ENCODE assay signal across 30 cellular contexts in genomic region chr4:121721700-121722099, GRCh38. TPM values are rescaled to one million over a fixed set of nuclear protein-coding genes. Genes with fewer than 3 reads are reported as not detected.
"Had no signal": no experiment of that assay in that cellular context is flagged by ENCODE, and none has a peak within 500 bp of the region (broad histone marks: within the 10 kb centered on the region; RNA-seq: fewer than 3 reads in every experiment).

No MANE protein-coding gene starts in this region.

- H3K9me3 Mint-ChIP-seq: activated CD4-positive, alpha-beta memory T cell treated with anti-CD3 and anti-CD28 coated beads for 36 hours; activated naive CD4-positive, alpha-beta T cell treated with anti-CD3 and anti-CD28 coated beads, Interleukin-2, amount 10 ng/mL, durations not matched to agents 7 days and 5 days; activated naive CD8-positive, alpha-beta T cell treated with anti-CD3 and anti-CD28 coated beads, Interleukin-2, amount 50 U/mL, for 24 hours; activated T-cell treated with anti-CD3 and anti-CD28 coated beads, Interleukin-2, amount 50 U/mL, for 4 hours; activated T-helper 1 cell treated with anti-CD3 and anti-CD28 coated beads, Interleukin-12 subunit alpha, Interleukin-12 subunit beta, Interleukin-2, Interleukin-4 antibody, amounts not matched to agents 30 ng/mL and 10 ng/mL and 1 ng/mL, durations not matched to agents 14 hours and 24 hours and 36 hours; brain had no signal

- H3K4me3 ChIP-seq: SK-N-MC had no signal

- H3K36me3 Mint-ChIP-seq: activated CD4-positive, alpha-beta memory T cell treated with anti-CD3 and anti-CD28 coated beads for 36 hours; activated naive CD4-positive, alpha-beta T cell treated with anti-CD3 and anti-CD28 coated beads, Interleukin-2, amount 10 ng/mL, durations not matched to agents 7 days and 5 days; activated naive CD8-positive, alpha-beta T cell; brain had no signal

- H3K4me1 Mint-ChIP-seq: activated naive CD4-positive, alpha-beta T cell treated with anti-CD3 and anti-CD28 coated beads, Interleukin-2, amount 10 ng/mL, durations not matched to agents 7 days and 5 days; brain had no signal

- H3K27ac Mint-ChIP-seq: activated CD4-positive, alpha-beta memory T cell treated with anti-CD3 and anti-CD28 coated beads for 36 hours; activated naive CD4-positive, alpha-beta T cell treated with anti-CD3 and anti-CD28 coated beads, Interleukin-2, amount 10 ng/mL, durations not matched to agents 7 days and 5 days; activated naive CD8-positive, alpha-beta T cell; activated naive CD8-positive, alpha-beta T cell treated with anti-CD3 and anti-CD28 coated beads, Interleukin-2, amount 50 U/mL, for 24 hours; activated T-helper 1 cell treated with anti-CD3 and anti-CD28 coated beads, Interleukin-12 subunit alpha, Interleukin-12 subunit beta, Interleukin-2, Interleukin-4 antibody, amounts not matched to agents 30 ng/mL and 10 ng/mL and 1 ng/mL, durations not matched to agents 14 hours and 24 hours and 36 hours; brain had no signal

- DNase-seq: activated CD4-positive, alpha-beta memory T cell treated with anti-CD3 and anti-CD28 coated beads for 36 hours; activated CD4-positive, alpha-beta T cell treated with anti-CD3 and anti-CD28 coated beads, Interleukin-2, amount 50 U/mL, for 1 hour; activated CD8-positive, alpha-beta memory T cell treated with anti-CD3 and anti-CD28 coated beads, Interleukin-2, amount 50 U/mL, for 4 hours; activated effector memory CD4-positive, alpha-beta T cell treated with Interleukin-2 at 50 U/mL for 16 hours; activated naive CD4-positive, alpha-beta T cell treated with anti-CD3 and anti-CD28 coated beads, Interleukin-2, amount 10 ng/mL, durations not matched to agents 7 days and 5 days; activated naive CD8-positive, alpha-beta T cell treated with anti-CD3 and anti-CD28 coated beads, Interleukin-2, amount 50 U/mL, for 24 hours; activated T-cell treated with anti-CD3 and anti-CD28 coated beads for 4 hours; activated T-cell treated with anti-CD3 and anti-CD28 coated beads, Interleukin-2, amount 50 U/mL, for 4 hours; anterior cingulate cortex; caudate nucleus; cerebellar nuclear complex; NCI-H1092 treated with DMSO at 0.1 percent for 48 hours; NCI-H1417; NCI-H187; NCI-H2029 treated with DMSO at 0.1 percent for 48 hours; NCI-H2107; NCI-H2171; NCI-H510A; NCI-H526; NCI-H748 treated with DMSO at 0.1 percent for 48 hours; NK-92 treated with Interleukin-12 subunit alpha and Interleukin-12 subunit beta, amount 100 ng/mL, for 24 hours; Right ventricle myocardium superior; T1000 had no signal

- H3K4me3 Mint-ChIP-seq: activated CD4-positive, alpha-beta memory T cell treated with anti-CD3 and anti-CD28 coated beads for 36 hours; activated naive CD4-positive, alpha-beta T cell treated with anti-CD3 and anti-CD28 coated beads, Interleukin-2, amount 10 ng/mL, durations not matched to agents 7 days and 5 days; activated naive CD8-positive, alpha-beta T cell; activated naive CD8-positive, alpha-beta T cell treated with anti-CD3 and anti-CD28 coated beads, Interleukin-2, amount 50 U/mL, for 24 hours; activated T-cell treated with anti-CD3 and anti-CD28 coated beads, Interleukin-2, amount 50 U/mL, for 4 hours; activated T-helper 1 cell treated with anti-CD3 and anti-CD28 coated beads, Interleukin-12 subunit alpha, Interleukin-12 subunit beta, Interleukin-2, Interleukin-4 antibody, amounts not matched to agents 30 ng/mL and 10 ng/mL and 1 ng/mL, durations not matched to agents 14 hours and 24 hours and 36 hours; brain had no signal

- ATAC-seq: activated naive CD8-positive, alpha-beta T cell treated with anti-CD3 and anti-CD28 coated beads, Interleukin-2, amount 50 U/mL, for 24 hours; activated T-cell treated with anti-CD3 and anti-CD28 coated beads, Interleukin-2, amount 50 U/mL, for 4 hours had no signal

- H3K27ac ChIP-seq: SK-N-MC had no signal

RNA-seq across cellular contexts. Expression of gene SMIM43, which starts 43.3 kb away (rescaled TPM):
- total RNA-seq: activated CD4-positive, alpha-beta memory T cell treated with anti-CD3 and anti-CD28 coated beads for 36 hours; activated T-cell treated with anti-CD3 and anti-CD28 coated beads, Interleukin-2, amount 50 U/mL, for 4 hours; activated T-helper 1 cell treated with anti-CD3 and anti-CD28 coated beads, Interleukin-12 subunit alpha, Interleukin-12 subunit beta, Interleukin-2, Interleukin-4 antibody, amounts not matched to agents 30 ng/mL and 10 ng/mL and 1 ng/mL, durations not matched to agents 14 hours and 24 hours and 36 hours; OCI-LY7; Right ventricle myocardium superior; T-helper 1 cell treated with Interleukin-12 subunit alpha and Interleukin-12 subunit beta and Interleukin-4 antibody, amounts not matched to agents 30 ng/mL and 1 ng/mL, for 36 hours; T-helper 2 cell treated with Interferon-gamma antibody and Interleukin-4, amounts not matched to agents 100 ng/mL and 5 ng/mL, for 36 hours had no signal
